8 cellular contexts compared by ENCODE assay signal in the genomic region with DNA sequence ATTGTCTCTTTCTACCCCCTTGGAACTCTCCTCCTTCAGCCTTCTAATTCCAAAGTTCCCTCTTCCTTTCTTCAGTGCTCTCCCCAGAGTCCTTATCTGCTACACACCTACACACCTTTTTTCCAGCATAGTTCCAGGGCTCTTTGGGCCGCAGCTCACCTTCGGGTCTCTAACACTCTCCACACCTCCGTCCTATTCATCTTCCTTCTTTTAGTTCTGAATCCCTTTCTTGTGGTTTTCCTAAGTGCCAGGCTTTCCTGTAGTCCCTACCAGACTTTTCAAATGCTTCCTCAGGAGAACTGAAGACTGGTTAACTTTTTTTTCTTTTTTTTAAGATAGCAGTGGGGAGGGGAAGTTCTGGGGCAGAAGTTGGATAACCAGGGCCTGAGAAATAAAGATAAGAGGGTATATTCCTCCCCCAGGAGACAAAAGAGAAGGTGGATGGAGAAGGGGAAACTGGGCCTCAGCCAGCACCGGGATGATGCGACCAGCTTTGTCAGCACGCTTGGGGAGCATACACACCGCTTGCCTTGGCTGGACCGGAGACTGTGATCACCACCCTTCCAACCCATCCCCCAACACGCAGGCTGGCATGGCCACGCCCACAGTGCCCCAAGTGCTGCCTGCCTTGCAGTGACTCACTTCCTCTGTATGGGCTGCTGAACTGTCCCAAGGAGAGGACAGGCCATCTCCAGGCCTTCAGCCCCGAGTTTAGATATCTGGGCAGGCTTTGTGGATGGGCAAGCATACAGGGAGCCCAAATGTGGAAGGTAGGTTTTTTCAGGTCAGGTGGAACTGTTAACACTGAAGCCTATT. TPM values are rescaled to one million over a fixed set of nuclear protein-coding genes. Genes with fewer than 3 reads are reported as not detected.
A peak's percentile ranks its signal among the peaks of the same experiment; 100 is the strongest.
DNase-seq lines count a peak whose midpoint lies in the region; ATAC-seq and TF ChIP-seq lines count a peak whose summit lies in the region.

No MANE protein-coding gene starts in this region.

- H2BK15ac ChIP-seq in neuronal stem cell (ENCODE audit: low read length): peak overlapping the region; percentile 72

- H3K27me3 Mint-ChIP-seq in activated T-cell treated with anti-CD3 and anti-CD28 coated beads, Interleukin-2, amount 50 U/mL, for 24 hours: no peaks in the 10 kb centered on the region

- no peak overlapping the region for H3K4me2 ChIP-seq in neuronal stem cell (ENCODE audit: insufficient read depth, low read length, poor library complexity, severe bottlenecking)

- no peak overlapping the region for H3K4me3 ChIP-seq in GM12865 (ENCODE audit: low read depth, low read length)
- peak overlapping the region; percentile 12 to 43; a peak in 3 of 4 replicates for H3K4me3 ChIP-seq in Panc1 (ENCODE audit: low read depth in 2 of 2, low read length in 2 of 2)
- H3K4me3 ChIP-seq in neuronal stem cell (ENCODE audit: low read length in 2 of 2): no peak overlapping the region
- H3K4me3 ChIP-seq in stomach smooth muscle (ENCODE audit: low read length in 2 of 2): peak overlapping the region in 1 of 2 donors; percentile 22

- H2BK120ac ChIP-seq in neuronal stem cell (ENCODE audit: low read depth, low read length): no peak overlapping the region

- H3K4me1 ChIP-seq in Panc1 (ENCODE audit: control insufficient read depth, insufficient read depth, low read length) (peaks cover 64% of the 10 kb centered on the region), neuronal stem cell (ENCODE audit: control insufficient read depth in 2 of 2, insufficient read depth in 1 of 2, low read depth in 1 of 2, low read length in 2 of 2) (peaks cover 27 to 32% of the 10 kb centered on the region in 2 donors), stomach smooth muscle (ENCODE audit: control insufficient read depth, insufficient read depth, low read length) (peaks cover 31% of the 10 kb centered on the region)

- H3K23ac ChIP-seq in neuronal stem cell (ENCODE audit: low read depth, low read length, poor library complexity): peak overlapping the region; percentile 86

- CTCF ChIA-PET in Panc1 (lab: Charles Lee): interaction anchor here (0.6 to 0.9 kb wide), 3 partner anchors 19 to 188 kb away, joined by 4 read pairs; a partner anchor contains a TSS

- peaks cover 3% of the 10 kb centered on the region for H3K79me1 ChIP-seq in neuronal stem cell (ENCODE audit: low read depth, low read length)

- H3K9ac ChIP-seq in neuronal stem cell (ENCODE audit: low read depth, low read length, poor library complexity): peak overlapping the region; percentile 66
- no peak overlapping the region for H3K9ac ChIP-seq in stomach smooth muscle (ENCODE audit: low read length in 2 of 2)

- in situ Hi-C loops in Panc1 (cut with HindIII; ENCODE audit: low pct_unique_long_range_greater_than_20kb, low sequenced_read_pairs): no loop called here

- peak overlapping the region; percentile 65 for H2AK5ac ChIP-seq in neuronal stem cell (ENCODE audit: low read depth, low read length)

- H3K4ac ChIP-seq in neuronal stem cell (ENCODE audit: low read length): no peak overlapping the region

- H2BK12ac ChIP-seq in neuronal stem cell (ENCODE audit: low read length): peak overlapping the region; percentile 42

- H2AFZ ChIP-seq in neuronal stem cell (ENCODE audit: low read length): no peak overlapping the region

- intact Hi-C loops in Panc1 (cut with micrococcal nuclease; ENCODE audit: unreplicated experiment): no loop called here

- H3K14ac ChIP-seq in neuronal stem cell (ENCODE audit: low read length): no peak overlapping the region

- H3K27ac Mint-ChIP-seq in activated T-cell treated with anti-CD3 and anti-CD28 coated beads, Interleukin-2, amount 50 U/mL, for 24 hours: peak overlapping the region; percentile 91

- H3K27me3 ChIP-seq in Panc1 (ENCODE audit: control insufficient read depth, insufficient read depth, low read length): no peaks in the 10 kb centered on the region
- peaks cover 0 to 6% (median 0%) of the 10 kb centered on the region in 3 experiments for H3K27me3 ChIP-seq in neuronal stem cell (ENCODE audit: control insufficient read depth in 3 of 3, insufficient read depth in 3 of 3, low read depth in 1 of 3, low read length in 3 of 3)
- H3K27me3 ChIP-seq in stomach smooth muscle (ENCODE audit: control insufficient read depth in 1 of 2, insufficient read depth in 2 of 2, low read length in 2 of 2): no peaks in the 10 kb centered on the region

- POLR2A ChIA-PET in Panc1 (lab: Charles Lee): interaction anchor here (0.6 to 1.0 kb wide), 3 partner anchors 19 to 613 kb away, joined by 3 to 7 read pairs (median 6); a partner anchor contains a TSS

- peak overlapping the region; percentile 83 for H3K18ac ChIP-seq in neuronal stem cell (ENCODE audit: low read length)

- H3K36me3 Mint-ChIP-seq in activated T-cell treated with anti-CD3 and anti-CD28 coated beads, Interleukin-2, amount 50 U/mL, for 24 hours (ENCODE audit: low read depth): peaks cover 20% of the 10 kb centered on the region

- no peaks in the 10 kb centered on the region for H3K9me3 ChIP-seq in Panc1 (ENCODE audit: control insufficient read depth, insufficient read depth, low read depth, low read length)
- H3K9me3 ChIP-seq in neuronal stem cell (replicated peaks in 1 of 2; ENCODE audit: control insufficient read depth in 2 of 2, insufficient read depth in 1 of 2, low read depth in 1 of 2, low read length in 2 of 2): peaks cover 0 to 5% of the 10 kb centered on the region in 2 donors
- no peaks in the 10 kb centered on the region for H3K9me3 ChIP-seq in stomach smooth muscle (ENCODE audit: control insufficient read depth in 2 of 2, low read length in 2 of 2)

- ATAC-seq in Panc1 (peak; percentile 77), HG02763 (IDR thresholded peaks at IDR 0.05; ENCODE audit: unreplicated experiment) (no peak)

- no peaks in the 10 kb centered on the region for H3K9me3 Mint-ChIP-seq in activated T-cell treated with anti-CD3 and anti-CD28 coated beads, Interleukin-2, amount 50 U/mL, for 24 hours

- peak overlapping the region; percentile 98 for H3K27ac ChIP-seq in Panc1 (ENCODE audit: low read length)
- H3K27ac ChIP-seq in neuronal stem cell (replicated peaks; ENCODE audit: low read length): no peak overlapping the region
- peak overlapping the region; percentile 74 for H3K27ac ChIP-seq in stomach smooth muscle (ENCODE audit: low read length)

- no TSS peak for BruUV-seq in Panc1 (replicated peaks; lab: Mats Ljungman, UMichigan)

- peaks cover 54% of the 10 kb centered on the region for H3K4me1 Mint-ChIP-seq in activated T-cell treated with anti-CD3 and anti-CD28 coated beads, Interleukin-2, amount 50 U/mL, for 24 hours (ENCODE audit: low read depth)

- TF ChIP-seq CTCF in GM12865 (IDR thresholded peaks at IDR 0.05; ENCODE audit: insufficient read depth, low read depth, low read length, missing control alignments) (no peak), Panc1 (IDR thresholded peaks at IDR 0.05) (no peak)

- H3K36me3 ChIP-seq in Panc1 (ENCODE audit: control insufficient read depth, insufficient read depth, low read length) (no peaks in the 10 kb centered on the region; the same call in 1 of the 2 replicates), neuronal stem cell (replicated peaks in 1 of 2; ENCODE audit: control insufficient read depth in 2 of 2, insufficient read depth in 2 of 2, low read length in 2 of 2) (no peaks in the 10 kb centered on the region), stomach smooth muscle (ENCODE audit: control insufficient read depth in 2 of 2, insufficient read depth in 2 of 2, low read length in 2 of 2) (no peaks in the 10 kb centered on the region)

- H4K8ac ChIP-seq in neuronal stem cell (ENCODE audit: low read depth, low read length): peak overlapping the region; percentile 74

- no peak overlapping the region for H2BK5ac ChIP-seq in neuronal stem cell (ENCODE audit: low read length)

- peak overlapping the region; percentile 91 for H3K4me3 Mint-ChIP-seq in activated T-cell treated with anti-CD3 and anti-CD28 coated beads, Interleukin-2, amount 50 U/mL, for 24 hours

- H4K91ac ChIP-seq in neuronal stem cell (ENCODE audit: low read depth, low read length, poor library complexity): no peak overlapping the region

- no CpG with 5 or more reads among the region's 11 CpGs for WGBS in neuronal stem cell (ENCODE audit: extremely low coverage in 2 of 2, insufficient read length in 2 of 2, insufficient replicate concordance in 1 of 2), 2 donors

- DNase-seq in GM12865 (ENCODE audit: low read depth): peak; percentile 36
- peak; percentile 93 for DNase-seq in Panc1 (ENCODE audit: low read depth, low spot score)
- peak; percentile 81 for DNase-seq in activated T-cell treated with anti-CD3 and anti-CD28 coated beads, Interleukin-2, amount 50 U/mL, for 24 hours
- peak; percentile 69 for DNase-seq in fibroblast of gingiva (ENCODE audit: low read depth)
- DNase-seq in neuronal stem cell (ENCODE audit: low spot score): no peak
- DNase-seq in NCI-H187 (lab: John Stamatoyannopoulos, UW): no peak

RNA-seq across cellular contexts. Expression of a gene that starts 2.5 kb away (rescaled TPM):
- 348 TPM for total RNA-seq in Panc1 (2021; ENCODE audit: unreplicated experiment)
- polyA plus RNA-seq in Panc1 (2012; ENCODE audit: insufficient read length): 277 TPM
- 162 TPM for polyA plus RNA-seq in neuronal stem cell (2013, experiment 1 of 2)
- 165 TPM for polyA plus RNA-seq in neuronal stem cell (2013, experiment 2 of 2)

RNA-seq across cellular contexts. Expression of a gene that starts 5.0 kb away (rescaled TPM):
- total RNA-seq in Panc1 (2021; ENCODE audit: unreplicated experiment): 1.2 TPM
- 2.2 TPM for polyA plus RNA-seq in Panc1 (2012; ENCODE audit: insufficient read length)
- polyA plus RNA-seq in neuronal stem cell (2013, experiment 1 of 2): 0.39 TPM
- 0.57 TPM for polyA plus RNA-seq in neuronal stem cell (2013, experiment 2 of 2)

RNA-seq across cellular contexts. Expression of a gene that starts 29.6 kb away (rescaled TPM):
- 15.8 TPM for total RNA-seq in Panc1 (2021; ENCODE audit: unreplicated experiment)
- 19.1 TPM for polyA plus RNA-seq in Panc1 (2012; ENCODE audit: insufficient read length)
- 11.7 TPM for polyA plus RNA-seq in neuronal stem cell (2013, experiment 1 of 2)
- 11.9 TPM for polyA plus RNA-seq in neuronal stem cell (2013, experiment 2 of 2)

RNA-seq across cellular contexts. Expression of a gene that starts 31.2 kb away (rescaled TPM):
- 16.2 TPM for total RNA-seq in Panc1 (2021; ENCODE audit: unreplicated experiment)
- polyA plus RNA-seq in Panc1 (2012; ENCODE audit: insufficient read length): 15.3 TPM
- 28.6 TPM for polyA plus RNA-seq in neuronal stem cell (2013, experiment 1 of 2)
- polyA plus RNA-seq in neuronal stem cell (2013, experiment 2 of 2): 28.5 TPM

RNA-seq across cellular contexts. Expression of a gene that starts 50.9 kb away (rescaled TPM):
- total RNA-seq in Panc1 (2021; ENCODE audit: unreplicated experiment): 43.3 TPM
- polyA plus RNA-seq in Panc1 (2012; ENCODE audit: insufficient read length): 25.4 TPM
- polyA plus RNA-seq in neuronal stem cell (2013, experiment 1 of 2): 27.9 TPM
- 26.8 TPM for polyA plus RNA-seq in neuronal stem cell (2013, experiment 2 of 2)

Comparison
In these comparisons a context has a peak if more than half of its experiments do, and no peak if none do; other contexts are left out.
1. DNase-seq: peak in GM12865 (single experiment), Panc1 (single experiment), activated T-cell treated with anti-CD3 and anti-CD28 coated beads, Interleukin-2, amount 50 U/mL, for 24 hours (single experiment) and fibroblast of gingiva (single experiment); none in neuronal stem cell (single experiment) and NCI-H187 (0 of 2).
2. H3K4me3 ChIP-seq: peak in Panc1 (2 of 2); none in GM12865 (single experiment) and neuronal stem cell (0 of 2).